In the genomic region with DNA sequence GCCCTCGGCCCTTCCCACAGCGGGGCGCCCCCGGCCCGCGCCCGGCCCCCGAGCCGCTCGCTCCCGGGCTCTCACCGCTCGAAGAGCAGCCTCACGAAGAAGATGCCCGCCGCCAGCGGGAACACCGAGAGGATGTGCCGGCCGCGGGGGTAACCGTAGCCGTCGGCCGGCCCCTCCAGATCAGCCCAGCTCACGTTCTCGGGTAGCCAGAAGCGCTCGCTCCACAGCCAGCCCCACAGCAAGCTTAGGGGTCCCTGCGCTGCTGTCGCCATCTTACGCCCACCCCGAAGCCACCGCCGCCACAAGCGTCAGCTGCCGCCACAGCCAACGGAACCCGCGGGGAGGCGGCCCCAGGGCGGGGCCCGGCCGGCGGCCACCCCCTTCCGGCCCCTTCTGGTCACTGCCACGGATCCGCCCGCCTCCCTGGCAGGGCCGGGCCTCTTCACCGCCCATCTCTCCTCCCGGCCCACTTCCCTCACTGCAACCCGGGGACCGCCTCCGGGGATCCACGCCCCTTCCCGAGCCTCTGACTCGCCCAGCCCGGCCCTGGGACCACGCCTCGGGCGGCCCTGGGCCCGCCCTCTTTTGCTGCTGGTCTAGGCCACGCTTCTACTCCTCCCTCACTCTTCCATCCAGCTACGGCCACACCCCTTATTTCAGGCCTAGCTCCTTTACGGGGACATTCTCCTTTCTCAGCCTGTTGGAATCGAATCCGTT, we compare ENCODE assay signal across 8 cellular contexts. TPM values are rescaled to one million over a fixed set of nuclear protein-coding genes. Genes with fewer than 3 reads are reported as not detected.
DNase-seq lines count a peak whose midpoint lies in the region; ATAC-seq and TF ChIP-seq lines count a peak whose summit lies in the region.

A gene with protein sequence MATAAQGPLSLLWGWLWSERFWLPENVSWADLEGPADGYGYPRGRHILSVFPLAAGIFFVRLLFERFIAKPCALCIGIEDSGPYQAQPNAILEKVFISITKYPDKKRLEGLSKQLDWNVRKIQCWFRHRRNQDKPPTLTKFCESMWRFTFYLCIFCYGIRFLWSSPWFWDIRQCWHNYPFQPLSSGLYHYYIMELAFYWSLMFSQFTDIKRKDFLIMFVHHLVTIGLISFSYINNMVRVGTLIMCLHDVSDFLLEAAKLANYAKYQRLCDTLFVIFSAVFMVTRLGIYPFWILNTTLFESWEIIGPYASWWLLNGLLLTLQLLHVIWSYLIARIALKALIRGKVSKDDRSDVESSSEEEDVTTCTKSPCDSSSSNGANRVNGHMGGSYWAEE (minus strand): TSS at position 344 of the 717 bp plus-strand sequence. CDS start 72 bp downstream, at position 272.

- BruUV-seq in PC-3 (replicated peaks; lab: Mats Ljungman, UMichigan) = no TSS peak

- no peaks in the 10 kb centered on the region for H3K9me3 ChIP-seq in PC-3 (ENCODE audit: low read length)

- TF ChIP-seq CTCF in PC-3 (conservative IDR thresholded peaks at IDR 0.05; ENCODE audit: low read depth, low read length) = no peak

- no peak for TF ChIP-seq EP300 in Ishikawa (IDR thresholded peaks at IDR 0.05; ENCODE audit: borderline replicate concordance)

- no peaks in the 10 kb centered on the region for H4K20me1 ChIP-seq in PC-3 (ENCODE audit: low read length)

- no peaks in the 10 kb centered on the region for H3K9me2 ChIP-seq in PC-3 (replicated peaks; ENCODE audit: low read length)

- TF ChIP-seq RAD21 in Ishikawa (IDR thresholded peaks at IDR 0.05; ENCODE audit: low read depth) = no peak

- peak within 1 kb of the TSS; percentile 95 for H3K4me3 ChIP-seq in PC-3 (ENCODE audit: low read length)

- POLR2A ChIA-PET in PC-3 (lab: Charles Lee; ENCODE audit: unreplicated experiment) = interaction anchor here (0.6 to 1.0 kb wide), 3 partner anchors 55 to 64 kb away, joined by 3 to 4 read pairs (median 4); no protein-coding TSS in a partner anchor

- intact Hi-C loops in PC-3 (cut with micrococcal nuclease) = loop anchor here (1.0 kb wide), 1 partner anchor 79 kb away; no protein-coding TSS in a partner anchor

- CTCF ChIA-PET in PC-3 (lab: Charles Lee) = interaction anchor here (0.6 to 1.5 kb wide), 4 partner anchors 35 to 82 kb away, joined by 3 to 11 read pairs (median 4); a partner anchor contains a TSS

- H3K27ac ChIP-seq in PC-3 (ENCODE audit: low read length) = peak within 1 kb of the TSS; percentile 20; the same call in 1 of the 2 replicates
- H3K27ac ChIP-seq in epithelial cell of prostate = peak within 1 kb of the TSS; percentile 68

- H3K9ac ChIP-seq in PC-3 (ENCODE audit: low read length) = peak within 1 kb of the TSS; percentile 88

- no peaks in the 10 kb centered on the region for H3K36me3 ChIP-seq in PC-3 (ENCODE audit: low read depth, low read length)

- no peaks in the 10 kb centered on the region for H3F3A ChIP-seq in PC-3 (ENCODE audit: low read length, unreplicated experiment)

- H3K4me1 ChIP-seq in PC-3 (ENCODE audit: insufficient read depth, low read length) = peaks cover 8% of the 10 kb centered on the region

- H3K4me2 ChIP-seq in PC-3 (ENCODE audit: low read length) = peak within 1 kb of the TSS; percentile 98

- H3K79me2 ChIP-seq in PC-3 (ENCODE audit: low read length) = peaks cover 41% of the 10 kb centered on the region

- peak within 1 kb of the TSS; percentile 98 for H2AFZ ChIP-seq in PC-3 (ENCODE audit: low read length)

- DNase-seq in DMS114 treated with DMSO at 0.1 percent for 48 hours (lab: John Stamatoyannopoulos, UW; ENCODE audit: unreplicated experiment) (peak; percentile 99), PC-3 (peak; percentile 99), activated T-cell treated with anti-CD3 and anti-CD28 coated beads for 48 hours (ENCODE audit: low read depth) (peak; percentile 99), epithelial cell of prostate (ENCODE audit: low read depth, low spot score) (peak; percentile 87), mucosa of gallbladder (ENCODE audit: low spot score) (peak; percentile 99)
- DNase-seq in stimulated activated CD8-positive, alpha-beta memory T cell treated with anti-CD3 and anti-CD28 coated beads, Interleukin-4, amount 100 ng/mL, for 4 hours (ENCODE audit: low read depth in 2 of 2, low spot score in 1 of 2) = peak; percentile 76 to 92

- ATAC-seq in GM21576 (IDR thresholded peaks at IDR 0.05; ENCODE audit: unreplicated experiment) = peak; percentile 97
- peak; percentile 98 for ATAC-seq in PC-3

- no peaks in the 10 kb centered on the region for H3K27me3 ChIP-seq in PC-3 (ENCODE audit: low read length)

TF ChIP-seq in Ishikawa, 13 proteins besides CTCF, POLR2A, EP300 and RAD21:
- TF ChIP-seq TAF1 (IDR thresholded peaks at IDR 0.05; ENCODE audit: low read depth) (peak; percentile 79), FOXM1 (IDR thresholded peaks at IDR 0.05; ENCODE audit: borderline replicate concordance, low read depth) (peak; percentile 14; the same call in 1 of the 2 replicates), NFIC (IDR thresholded peaks at IDR 0.05) (no peak), ZBTB7A (IDR thresholded peaks at IDR 0.05; ENCODE audit: low read depth) (peak; percentile 97), YY1 (IDR thresholded peaks at IDR 0.05; ENCODE audit: low read depth) (peak; percentile 89), CREB1 (IDR thresholded peaks at IDR 0.05; ENCODE audit: low read depth) (no peak; the same call in 1 of the 2 replicates)
- TF ChIP-seq, protein P1, sequence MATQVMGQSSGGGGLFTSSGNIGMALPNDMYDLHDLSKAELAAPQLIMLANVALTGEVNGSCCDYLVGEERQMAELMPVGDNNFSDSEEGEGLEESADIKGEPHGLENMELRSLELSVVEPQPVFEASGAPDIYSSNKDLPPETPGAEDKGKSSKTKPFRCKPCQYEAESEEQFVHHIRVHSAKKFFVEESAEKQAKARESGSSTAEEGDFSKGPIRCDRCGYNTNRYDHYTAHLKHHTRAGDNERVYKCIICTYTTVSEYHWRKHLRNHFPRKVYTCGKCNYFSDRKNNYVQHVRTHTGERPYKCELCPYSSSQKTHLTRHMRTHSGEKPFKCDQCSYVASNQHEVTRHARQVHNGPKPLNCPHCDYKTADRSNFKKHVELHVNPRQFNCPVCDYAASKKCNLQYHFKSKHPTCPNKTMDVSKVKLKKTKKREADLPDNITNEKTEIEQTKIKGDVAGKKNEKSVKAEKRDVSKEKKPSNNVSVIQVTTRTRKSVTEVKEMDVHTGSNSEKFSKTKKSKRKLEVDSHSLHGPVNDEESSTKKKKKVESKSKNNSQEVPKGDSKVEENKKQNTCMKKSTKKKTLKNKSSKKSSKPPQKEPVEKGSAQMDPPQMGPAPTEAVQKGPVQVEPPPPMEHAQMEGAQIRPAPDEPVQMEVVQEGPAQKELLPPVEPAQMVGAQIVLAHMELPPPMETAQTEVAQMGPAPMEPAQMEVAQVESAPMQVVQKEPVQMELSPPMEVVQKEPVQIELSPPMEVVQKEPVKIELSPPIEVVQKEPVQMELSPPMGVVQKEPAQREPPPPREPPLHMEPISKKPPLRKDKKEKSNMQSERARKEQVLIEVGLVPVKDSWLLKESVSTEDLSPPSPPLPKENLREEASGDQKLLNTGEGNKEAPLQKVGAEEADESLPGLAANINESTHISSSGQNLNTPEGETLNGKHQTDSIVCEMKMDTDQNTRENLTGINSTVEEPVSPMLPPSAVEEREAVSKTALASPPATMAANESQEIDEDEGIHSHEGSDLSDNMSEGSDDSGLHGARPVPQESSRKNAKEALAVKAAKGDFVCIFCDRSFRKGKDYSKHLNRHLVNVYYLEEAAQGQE (IDR thresholded peaks at IDR 0.05; ENCODE audit: low read depth) = no peak
- TF ChIP-seq, protein P2, sequence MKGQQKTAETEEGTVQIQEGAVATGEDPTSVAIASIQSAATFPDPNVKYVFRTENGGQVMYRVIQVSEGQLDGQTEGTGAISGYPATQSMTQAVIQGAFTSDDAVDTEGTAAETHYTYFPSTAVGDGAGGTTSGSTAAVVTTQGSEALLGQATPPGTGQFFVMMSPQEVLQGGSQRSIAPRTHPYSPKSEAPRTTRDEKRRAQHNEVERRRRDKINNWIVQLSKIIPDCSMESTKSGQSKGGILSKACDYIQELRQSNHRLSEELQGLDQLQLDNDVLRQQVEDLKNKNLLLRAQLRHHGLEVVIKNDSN (IDR thresholded peaks at IDR 0.05) = peak; percentile 37

RNA-seq across cellular contexts. Expression of the gene that starts here (rescaled TPM):
- 24.9 and 29.7 TPM in 2 replicates for total RNA-seq in PC-3 (2014; rRNA removed)
- total RNA-seq in mucosa of gallbladder = 37.9 TPM

Comparison
In these comparisons a context has a peak if more than half of its experiments do, and no peak if none do; other contexts are left out.
1. Peak in every context shown above with its lines: DNase-seq, ATAC-seq, H3K4me3 ChIP-seq and H3K27ac ChIP-seq.